Comparison of ENCODE assay signal across 8 cellular contexts in the genomic region with DNA sequence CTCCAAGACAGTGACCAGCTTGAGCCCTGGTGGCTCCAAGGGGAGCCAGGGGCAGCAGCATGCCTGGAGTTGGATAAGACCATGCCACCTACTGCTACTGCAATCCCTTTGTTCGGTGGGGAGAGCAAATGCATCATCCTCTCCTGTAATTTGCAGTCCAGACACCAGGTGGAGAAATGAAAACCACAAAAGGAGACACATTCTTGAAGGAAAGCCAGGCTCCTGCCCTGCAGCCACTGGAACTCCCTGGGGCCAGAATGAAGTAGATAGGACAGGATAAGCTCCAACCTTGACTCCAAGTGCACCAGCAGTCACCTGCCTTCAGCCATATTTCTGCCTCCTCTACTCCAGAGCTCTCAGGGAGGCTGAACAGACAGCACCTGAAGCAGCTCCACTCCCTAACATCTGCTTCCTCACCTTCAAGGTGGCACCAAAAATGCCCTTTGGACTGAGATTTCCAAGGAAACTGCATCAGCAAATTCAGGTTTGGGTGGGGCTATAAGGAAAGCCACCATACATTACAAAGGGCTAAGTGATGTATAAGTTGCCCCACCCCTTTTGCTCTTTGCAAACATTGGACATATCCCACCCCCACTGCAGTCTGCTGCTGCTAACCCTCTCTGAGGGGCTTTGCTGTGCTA.
A peak's percentile ranks its signal among the peaks of the same experiment; 100 is the strongest.
DNase-seq lines count a peak whose midpoint lies in the region; ATAC-seq, FAIRE-seq and TF ChIP-seq lines count a peak whose summit lies in the region.

No MANE protein-coding gene starts in this region.

- 0 to 2% methylated on average over 1 of the region's 1 CpG for WGBS in pancreas, 2 donors

- no peaks in the 10 kb centered on the region for H3K36me3 Mint-ChIP-seq in activated CD4-positive, alpha-beta memory T cell treated with anti-CD3 and anti-CD28 coated beads for 36 hours

- no peak overlapping the region for H3K27ac Mint-ChIP-seq in activated CD4-positive, alpha-beta memory T cell treated with anti-CD3 and anti-CD28 coated beads for 36 hours

- TF ChIP-seq CTCF in pancreas (IDR thresholded peaks at IDR 0.05), result peak; percentile 51 to 60 (median 54)

- no peak overlapping the region for H3K4me3 Mint-ChIP-seq in activated CD4-positive, alpha-beta memory T cell treated with anti-CD3 and anti-CD28 coated beads for 36 hours

- H3K4me1 ChIP-seq in pancreas, result peaks cover 0 to 8% (median 4%) of the 10 kb centered on the region in 3 donors

- H3K4me1 Mint-ChIP-seq in activated CD4-positive, alpha-beta memory T cell treated with anti-CD3 and anti-CD28 coated beads for 36 hours (ENCODE audit: low read depth), result peaks cover 26% of the 10 kb centered on the region

- no peaks in the 10 kb centered on the region for H3K9me3 Mint-ChIP-seq in activated CD4-positive, alpha-beta memory T cell treated with anti-CD3 and anti-CD28 coated beads for 36 hours

- DNase-seq in ACHN, result peak; percentile 55
- DNase-seq in GM12891 (ENCODE audit: insufficient read length, low spot score), result peak; percentile 38
- peak; percentile 78 for DNase-seq in M059J (ENCODE audit: low read depth)
- peak; percentile 51 for DNase-seq in activated CD4-positive, alpha-beta memory T cell treated with anti-CD3 and anti-CD28 coated beads for 36 hours
- peak in 4 of 6 donors; percentile 34 to 75 (median 66) for DNase-seq in pancreas
- no peak for DNase-seq in NCI-H2227 (lab: John Stamatoyannopoulos, UW; ENCODE audit: unreplicated experiment)

- H3K27me3 Mint-ChIP-seq in activated CD4-positive, alpha-beta memory T cell treated with anti-CD3 and anti-CD28 coated beads for 36 hours, result no peaks in the 10 kb centered on the region

- H3K36me3 ChIP-seq in pancreas, result no peaks in the 10 kb centered on the region

- CTCF ChIA-PET in activated CD4-positive, alpha-beta memory T cell treated with anti-CD3 and anti-CD28 coated beads for 36 hours (lab: Charles Lee), result interaction anchor here (0.8 to 1.2 kb wide), 5 partner anchors 9 to 209 kb away, joined by 3 to 6 read pairs (median 4); no protein-coding TSS in a partner anchor

- ATAC-seq in esophagus mucosa (peak; percentile 79), pancreas (peak; percentile 86 to 99 (median 94)), HG02840 (IDR thresholded peaks at IDR 0.05; ENCODE audit: low FRiP score, unreplicated experiment) (no peak)

- no peaks in the 10 kb centered on the region for H3K9me3 ChIP-seq in pancreas

- no peak overlapping the region for H3K4me3 ChIP-seq in pancreas

- in situ Hi-C loops in ACHN (cut with HindIII; ENCODE audit: low pct_ligation_motif_present, low pct_unique_long_range_greater_than_20kb, low sequenced_read_pairs), result no loop called here

- no peak overlapping the region for H3K27ac ChIP-seq in pancreas

- intact Hi-C loops in activated CD4-positive, alpha-beta memory T cell treated with anti-CD3 and anti-CD28 coated beads for 36 hours (cut with micrococcal nuclease), result loop anchor here (1.0 to 2.0 kb wide), 2 partner anchors 206 to 245 kb away; no protein-coding TSS in a partner anchor
- intact Hi-C loops in pancreas (cut with DNase I), result no loop called here

- H3K27me3 ChIP-seq in pancreas, result no peaks in the 10 kb centered on the region

- POLR2A ChIA-PET in activated CD4-positive, alpha-beta memory T cell treated with anti-CD3 and anti-CD28 coated beads for 36 hours (lab: Charles Lee), result no interaction called here

- TF ChIP-seq POLR2A in GM12891 (IDR thresholded peaks at IDR 0.05; ENCODE audit: low read depth, low read length), result no peak

- FAIRE-seq in GM12891 (lab: Jason Lieb, UNC) (peak; percentile 96), pancreas (lab: Jason Lieb, UNC) (no peak)

TF ChIP-seq in GM12891, 5 proteins besides CTCF, POLR2A, EP300 and RAD21:
- TF ChIP-seq POU2F2 (IDR thresholded peaks at IDR 0.05; ENCODE audit: low read depth, low read length) (no peak), SPI1 (IDR thresholded peaks at IDR 0.05; ENCODE audit: low read depth, low read length) (no peak), PAX5 (IDR thresholded peaks at IDR 0.05; ENCODE audit: insufficient read depth, low read length, severe bottlenecking) (no peak), POLR2AphosphoS5 (IDR thresholded peaks at IDR 0.05; ENCODE audit: low read depth, low read length) (no peak), TAF1 (IDR thresholded peaks at IDR 0.05; ENCODE audit: low read depth, low read length) (no peak)
